ENCODE assay signal across 2 cellular contexts in genomic region chr10:24287559-24288195, GRCh38.
TF ChIP-seq lines count a peak whose summit lies in the region.

No MANE protein-coding gene starts in this region.

TF ChIP-seq in SK-N-SH treated with all-trans-retinoic acid at 6 μM for 48 hours, 23 proteins besides CTCF, POLR2A, EP300 and RAD21 (continued from another document):
- TF ChIP-seq TSHZ2 (CRISPR knock-in tag; IDR thresholded peaks at IDR 0.05) (no peak), ZFP30 (CRISPR knock-in tag; IDR thresholded peaks at IDR 0.05) (no peak), TOX (CRISPR knock-in tag; IDR thresholded peaks at IDR 0.05; ENCODE audit: borderline replicate concordance) (no peak), PPARA (CRISPR knock-in tag; IDR thresholded peaks at IDR 0.05; ENCODE audit: borderline replicate concordance) (no peak), ZC3H10 (CRISPR knock-in tag; IDR thresholded peaks at IDR 0.05) (no peak), ZNF565 (CRISPR knock-in tag; conservative IDR thresholded peaks at IDR 0.05; ENCODE audit: low read depth) (no peak), POU6F1 (CRISPR knock-in tag; IDR thresholded peaks at IDR 0.05; ENCODE audit: borderline replicate concordance, low read depth) (no peak)
- TF ChIP-seq, protein P1, sequence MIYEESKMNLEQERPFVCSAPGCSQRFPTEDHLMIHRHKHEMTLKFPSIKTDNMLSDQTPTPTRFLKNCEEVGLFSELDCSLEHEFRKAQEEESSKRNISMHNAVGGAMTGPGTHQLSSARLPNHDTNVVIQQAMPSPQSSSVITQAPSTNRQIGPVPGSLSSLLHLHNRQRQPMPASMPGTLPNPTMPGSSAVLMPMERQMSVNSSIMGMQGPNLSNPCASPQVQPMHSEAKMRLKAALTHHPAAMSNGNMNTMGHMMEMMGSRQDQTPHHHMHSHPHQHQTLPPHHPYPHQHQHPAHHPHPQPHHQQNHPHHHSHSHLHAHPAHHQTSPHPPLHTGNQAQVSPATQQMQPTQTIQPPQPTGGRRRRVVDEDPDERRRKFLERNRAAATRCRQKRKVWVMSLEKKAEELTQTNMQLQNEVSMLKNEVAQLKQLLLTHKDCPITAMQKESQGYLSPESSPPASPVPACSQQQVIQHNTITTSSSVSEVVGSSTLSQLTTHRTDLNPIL (CRISPR knock-in tag; IDR thresholded peaks at IDR 0.05; ENCODE audit: low read depth), result no peak

TF ChIP-seq in SK-N-SH, 30 proteins besides CTCF, POLR2A, EP300 and RAD21 (continued from another document):
- TF ChIP-seq REST (IDR thresholded peaks at IDR 0.05; ENCODE audit: low read depth, low read length), result no peak
- TF ChIP-seq TAF1 (IDR thresholded peaks at IDR 0.05; ENCODE audit: borderline replicate concordance, low read depth, low read length), result no peak
- no peak for TF ChIP-seq TEAD4 (IDR thresholded peaks at IDR 0.05; ENCODE audit: borderline replicate concordance, insufficient read depth)
- TF ChIP-seq MXI1 (IDR thresholded peaks at IDR 0.05; ENCODE audit: low read depth, low read length), result no peak
- no peak for TF ChIP-seq CHD2 (IDR thresholded peaks at IDR 0.05; ENCODE audit: low read length, partially characterized antibody)
- TF ChIP-seq USF2 (IDR thresholded peaks at IDR 0.05; ENCODE audit: borderline replicate concordance, low read depth, low read length), result no peak
- TF ChIP-seq IRF3 (IDR thresholded peaks at IDR 0.05; ENCODE audit: low read depth, low read length), result no peak
- TF ChIP-seq SIN3A (IDR thresholded peaks at IDR 0.05; ENCODE audit: borderline replicate concordance, low read depth, low read length), result no peak
- no peak for TF ChIP-seq FOXM1 (IDR thresholded peaks at IDR 0.05; ENCODE audit: low read depth)
- no peak for TF ChIP-seq MEF2A (IDR thresholded peaks at IDR 0.05; ENCODE audit: borderline replicate concordance, low read depth)
- no peak for TF ChIP-seq FOXJ3 (CRISPR knock-in tag; IDR thresholded peaks at IDR 0.05)
TF ChIP-seq in SK-N-SH: peak in this region for 0.
